In genomic region chr10:10804998-10805737, GRCh38 we compare ENCODE assay signal across 15 cellular contexts.
DNase-seq lines count a peak whose midpoint lies in the region; ATAC-seq, FAIRE-seq and TF ChIP-seq lines count a peak whose summit lies in the region.
"Had no signal": no experiment of that assay in that cellular context is flagged by ENCODE, and none has a peak within 500 bp of the region (broad histone marks: within the 10 kb centered on the region; RNA-seq: fewer than 3 reads in every experiment).

No MANE protein-coding gene starts in this region.

- H3K36me3 ChIP-seq in bronchial epithelial cell (ENCODE audit: control insufficient read depth, insufficient read depth, low read length) (no peaks in the 10 kb centered on the region), tibial artery (no peaks in the 10 kb centered on the region)
- H3K36me3 ChIP-seq: tibial nerve had no signal

- H3K4me1 ChIP-seq in tibial artery: peaks cover 0 to 79% (median 31%) of the 10 kb centered on the region in 4 donors

- no peaks in the 10 kb centered on the region for H3K9me3 ChIP-seq in tibial artery

- H3K4me3 ChIP-seq in bronchial epithelial cell (ENCODE audit: low read depth, low read length) (no peak overlapping the region), tibial artery (no peak overlapping the region)
- H3K4me3 ChIP-seq: GM23338, tibial nerve had no signal

- ATAC-seq in GM19452 (IDR thresholded peaks at IDR 0.05; ENCODE audit: unreplicated experiment): no peak
- ATAC-seq: activated CD4-positive, alpha-beta T cell treated with anti-CD3 and anti-CD28 coated beads for 36 hours; GM23338 had no signal

- H3K27me3 ChIP-seq in bronchial epithelial cell (ENCODE audit: control insufficient read depth, insufficient read depth, low read length): no peaks in the 10 kb centered on the region
- H3K27me3 ChIP-seq in tibial artery: no peaks in the 10 kb centered on the region
- H3K27me3 ChIP-seq: tibial nerve had no signal

- FAIRE-seq in bronchial epithelial cell (lab: Jason Lieb, UNC): no peak

- DNase-seq in NOMO-1 treated with DMSO at 0.1 percent for 48 hours (lab: John Stamatoyannopoulos, UW; ENCODE audit: unreplicated experiment): peak; percentile 14
- DNase-seq in NOMO-1 treated with dmso at 0.1 percent for 144 hours (lab: John Stamatoyannopoulos, UW; ENCODE audit: unreplicated experiment): no peak
- DNase-seq in bronchial epithelial cell (ENCODE audit: low read depth): peak; percentile 90
- DNase-seq in kidney glomerular epithelial cell (lab: John Stamatoyannopoulos, UW): peak; percentile 41
- DNase-seq in tibial artery: no peak
- DNase-seq in posterior cingulate gyrus: no peak
- DNase-seq in dedifferentiated amniotic fluid mesenchymal stem cell (ENCODE audit: extremely low spot score): no peak
- DNase-seq: activated CD4-positive, alpha-beta T cell treated with anti-CD3 and anti-CD28 coated beads for 36 hours; DMS79 treated with DMSO at 0.1 percent for 48 hours; Kasumi-1; NCI-H510A had no signal

- intact Hi-C loops in tibial artery (cut with DNase I; ENCODE audit: low total_unique reads): loop anchor here (10.0 kb wide), 1 partner anchor 210 kb away; the partner anchor contains the start of gene CELF2
- intact Hi-C loops in posterior cingulate gyrus (cut with DNase I): no loop called here

- H3K27ac ChIP-seq in tibial artery: peak overlapping the region; percentile 40 to 94
- H3K27ac ChIP-seq: 22Rv1 had no signal

- TF ChIP-seq CTCF in bronchial epithelial cell (IDR thresholded peaks at IDR 0.05; ENCODE audit: insufficient read depth, low read length, severe bottlenecking): no peak
- no peak for TF ChIP-seq CTCF in tibial artery (IDR thresholded peaks at IDR 0.05)

Comparison
In these comparisons a context has a peak if more than half of its experiments do, and no peak if none do; other contexts are left out.
1. DNase-seq: peak in NOMO-1 treated with DMSO at 0.1 percent for 48 hours (single experiment), bronchial epithelial cell (single experiment) and kidney glomerular epithelial cell (single experiment); none in NOMO-1 treated with dmso at 0.1 percent for 144 hours (single experiment), tibial artery (0 of 2), posterior cingulate gyrus (0 of 10) and dedifferentiated amniotic fluid mesenchymal stem cell (single experiment).